In genomic region chr6:49325901-49326300, GRCh38 we compare ENCODE assay signal across 20 cellular contexts.
DNase-seq lines count a peak whose midpoint lies in the region; TF ChIP-seq lines count a peak whose summit lies in the region.
"Had no signal": no experiment of that assay in that cellular context is flagged by ENCODE, and none has a peak within 500 bp of the region (broad histone marks: within the 10 kb centered on the region; RNA-seq: fewer than 3 reads in every experiment).

No MANE protein-coding gene starts in this region.

- H3K79me2 ChIP-seq in Loucy (ENCODE audit: insufficient read depth, low read length) (no peaks in the 10 kb centered on the region), trophoblast cell (ENCODE audit: control insufficient read depth, insufficient read depth, low read length, poor library complexity) (no peaks in the 10 kb centered on the region)

- H2BK12ac ChIP-seq in mesenchymal stem cell (ENCODE audit: low read length in 2 of 2) (no peak overlapping the region), trophoblast cell (ENCODE audit: low read length) (no peak overlapping the region)

- no peaks in the 10 kb centered on the region for H3K27me3 Mint-ChIP-seq in Calu3 (ENCODE audit: unreplicated experiment)
- no peaks in the 10 kb centered on the region for H3K27me3 Mint-ChIP-seq in chondrocyte (ENCODE audit: low read depth)
- H3K27me3 Mint-ChIP-seq: activated CD4-positive, alpha-beta T cell treated with anti-CD3 and anti-CD28 coated beads for 36 hours; effector memory CD8-positive, alpha-beta T cell had no signal

- H3K4me1 ChIP-seq in Loucy (ENCODE audit: insufficient read depth, low read length, poor library complexity, severe bottlenecking) (peaks cover 31% of the 10 kb centered on the region), mesenchymal stem cell (ENCODE audit: control insufficient read depth, insufficient read depth, low read depth, low read length) (no peaks in the 10 kb centered on the region), trophoblast cell (ENCODE audit: control insufficient read depth in 1 of 2, insufficient read depth in 2 of 2, low read length in 2 of 2) (no peaks in the 10 kb centered on the region)

- H2BK120ac ChIP-seq in mesenchymal stem cell (ENCODE audit: low read depth, low read length) (no peak overlapping the region), trophoblast cell (ENCODE audit: insufficient read depth, low read length, poor library complexity) (no peak overlapping the region)

- no peaks in the 10 kb centered on the region for H3K9me2 ChIP-seq in Loucy (replicated peaks; ENCODE audit: low read depth, low read length)

- DNase-seq in Calu3 (no peak), chondrocyte (ENCODE audit: low spot score) (no peak), mesenchymal stem cell (no peak), epidermal melanocyte (ENCODE audit: insufficient read length, low spot score) (no peak), trophoblast cell (no peak), NCI-H345 treated with DMSO at 0.1 percent for 48 hours (lab: John Stamatoyannopoulos, UW; ENCODE audit: unreplicated experiment) (no peak), GOT3 (lab: John Stamatoyannopoulos, UW) (no peak)
- DNase-seq: activated CD4-positive, alpha-beta T cell treated with anti-CD3 and anti-CD28 coated beads for 36 hours; activated CD8-positive, alpha-beta memory T cell treated with anti-CD3 and anti-CD28 coated beads, Interleukin-2, amount 10 ng/mL, durations not matched to agents 7 days and 5 days; effector memory CD8-positive, alpha-beta T cell; KG1; mucosa of descending colon; NCI-H1048; NCI-H2081 treated with DMSO at 0.1 percent for 48 hours; NCI-H510A; retina had no signal

- H4K91ac ChIP-seq in mesenchymal stem cell (ENCODE audit: low read length) = no peak overlapping the region
- H4K91ac ChIP-seq in trophoblast cell (ENCODE audit: low read depth, low read length) = no peak overlapping the region

- H3K79me1 ChIP-seq in mesenchymal stem cell (replicated peaks; ENCODE audit: low read length, poor library complexity, severe bottlenecking) (no peaks in the 10 kb centered on the region), trophoblast cell (ENCODE audit: low read length) (no peaks in the 10 kb centered on the region)

- H2AFZ ChIP-seq in Loucy (ENCODE audit: low read length) = peak overlapping the region; percentile 63; the same call in 1 of the 2 replicates
- H2AFZ ChIP-seq in mesenchymal stem cell (ENCODE audit: low read depth, low read length) = no peak overlapping the region
- H2AFZ ChIP-seq in trophoblast cell (ENCODE audit: insufficient read depth, low read length, poor library complexity) = no peak overlapping the region

- no peaks in the 10 kb centered on the region for H3K36me3 Mint-ChIP-seq in Calu3 (ENCODE audit: insufficient read depth, unreplicated experiment)
- no peaks in the 10 kb centered on the region for H3K36me3 Mint-ChIP-seq in chondrocyte (ENCODE audit: low read depth)
- H3K36me3 Mint-ChIP-seq: activated CD8-positive, alpha-beta memory T cell treated with anti-CD3 and anti-CD28 coated beads, Interleukin-2, amount 10 ng/mL, durations not matched to agents 7 days and 5 days; stimulated activated effector memory CD8-positive, alpha-beta T cell treated with anti-CD3 and anti-CD28 coated beads, Interleukin-12 subunit alpha, Interleukin-12 subunit beta, amount 100 ng/mL, for 72 hours had no signal

- H3K14ac ChIP-seq in mesenchymal stem cell (ENCODE audit: low read length in 2 of 2) (no peak overlapping the region), trophoblast cell (ENCODE audit: low read length) (no peak overlapping the region)

- no peak overlapping the region for H4K12ac ChIP-seq in trophoblast cell (ENCODE audit: low read depth, low read length)

- H3K27me3 ChIP-seq in Loucy (ENCODE audit: insufficient read depth, low read length, poor library complexity, severe bottlenecking) (no peaks in the 10 kb centered on the region), mesenchymal stem cell (ENCODE audit: control insufficient read depth in 1 of 2, insufficient read depth in 1 of 2, low read length in 2 of 2) (no peaks in the 10 kb centered on the region), trophoblast cell (ENCODE audit: insufficient read depth, low read length) (no peaks in the 10 kb centered on the region)

- H3K4me1 Mint-ChIP-seq in Calu3 (ENCODE audit: low read depth, unreplicated experiment) (peaks cover 36% of the 10 kb centered on the region), chondrocyte (ENCODE audit: low read depth) (peaks cover 31% of the 10 kb centered on the region)
- H3K4me1 Mint-ChIP-seq: activated CD4-positive, alpha-beta T cell treated with anti-CD3 and anti-CD28 coated beads for 36 hours; activated CD8-positive, alpha-beta memory T cell treated with anti-CD3 and anti-CD28 coated beads, Interleukin-2, amount 10 ng/mL, durations not matched to agents 7 days and 5 days; stimulated activated effector memory CD8-positive, alpha-beta T cell treated with anti-CD3 and anti-CD28 coated beads, Interleukin-12 subunit alpha, Interleukin-12 subunit beta, amount 100 ng/mL, for 72 hours had no signal

- no peak overlapping the region for H2AK5ac ChIP-seq in mesenchymal stem cell (ENCODE audit: low read length, severe bottlenecking)
- H2AK5ac ChIP-seq in trophoblast cell (ENCODE audit: low read length) = no peak overlapping the region

- no peak overlapping the region for H4K8ac ChIP-seq in mesenchymal stem cell (ENCODE audit: low read length)
- H4K8ac ChIP-seq in trophoblast cell (ENCODE audit: low read depth, low read length) = no peak overlapping the region

- no peaks in the 10 kb centered on the region for H3F3A ChIP-seq in Loucy (ENCODE audit: low read depth)

- CTCF ChIA-PET in Calu3 (lab: Charles Lee) = no interaction called here

- H3K9me3 ChIP-seq in Loucy (ENCODE audit: insufficient read depth, low read depth, low read length) = no peaks in the 10 kb centered on the region
- no peaks in the 10 kb centered on the region for H3K9me3 ChIP-seq in mesenchymal stem cell (ENCODE audit: control insufficient read depth, low read length)
- no peaks in the 10 kb centered on the region for H3K9me3 ChIP-seq in trophoblast cell (ENCODE audit: insufficient read depth, low read depth, low read length)
- H3K9me3 ChIP-seq: mucosa of descending colon, thoracic aorta had no signal

- no TSS peak for BruUV-seq in Calu3 (replicated peaks; lab: Mats Ljungman, UMichigan)

- H3K4me3 ChIP-seq in Loucy (ENCODE audit: low read length, poor library complexity, severe bottlenecking) = no peak overlapping the region
- peak overlapping the region in 1 of 2 experiments; percentile 2 for H3K4me3 ChIP-seq in mesenchymal stem cell (ENCODE audit: insufficient read depth in 1 of 2, low read depth in 1 of 2, low read length in 2 of 2)
- no peak overlapping the region for H3K4me3 ChIP-seq in trophoblast cell (ENCODE audit: low read depth, low read length)
- H3K4me3 ChIP-seq: mucosa of descending colon, thoracic aorta had no signal

- H3K9me3 Mint-ChIP-seq in Calu3 (ENCODE audit: low read depth, unreplicated experiment) = peaks cover 2% of the 10 kb centered on the region
- H3K9me3 Mint-ChIP-seq in chondrocyte (ENCODE audit: low read depth) = peaks cover 8% of the 10 kb centered on the region

- H3K27ac ChIP-seq in mesenchymal stem cell (ENCODE audit: low read length, poor library complexity, severe bottlenecking) (peak overlapping the region; percentile 75), trophoblast cell (ENCODE audit: low read depth, low read length) (no peak overlapping the region)
- H3K27ac ChIP-seq: RWPE1 had no signal

- intact Hi-C loops in Calu3 (cut with micrococcal nuclease; ENCODE audit: unreplicated experiment) = no loop called here

- 73% methylated on average over 1 of the region's 1 CpG for WGBS in mesenchymal stem cell
- WGBS in trophoblast cell (ENCODE audit: extremely low coverage, insufficient coverage, insufficient read length) = no CpG with 5 or more reads among the region's 1 CpG

- TF ChIP-seq CTCF in Calu3 (IDR thresholded peaks at IDR 0.05; ENCODE audit: unreplicated experiment) (no peak), Loucy (conservative IDR thresholded peaks at IDR 0.05; ENCODE audit: low read length) (no peak), chondrocyte (IDR thresholded peaks at IDR 0.05) (no peak)

- H2BK15ac ChIP-seq in mesenchymal stem cell (ENCODE audit: low read depth, poor library complexity, severe bottlenecking) = no peak overlapping the region

- no peak overlapping the region for H3K18ac ChIP-seq in mesenchymal stem cell (ENCODE audit: low read depth in 1 of 2, low read length in 2 of 2)
- H3K18ac ChIP-seq in trophoblast cell (ENCODE audit: low read length) = no peak overlapping the region

- H3K4me2 ChIP-seq in Loucy (ENCODE audit: low read depth, low read length, poor library complexity, severe bottlenecking) = no peak overlapping the region
- no peak overlapping the region for H3K4me2 ChIP-seq in mesenchymal stem cell (ENCODE audit: low read length, poor library complexity, severe bottlenecking)
- no peak overlapping the region for H3K4me2 ChIP-seq in trophoblast cell (ENCODE audit: low read length)

- H2BK5ac ChIP-seq in mesenchymal stem cell (ENCODE audit: low read depth, low read length, poor library complexity, severe bottlenecking) = no peak overlapping the region
- no peak overlapping the region for H2BK5ac ChIP-seq in trophoblast cell (ENCODE audit: low read depth, low read length, poor library complexity)

- H3K4ac ChIP-seq in mesenchymal stem cell (ENCODE audit: low read depth in 1 of 2, low read length in 2 of 2) = no peak overlapping the region
- H3K4ac ChIP-seq in trophoblast cell (ENCODE audit: low read depth, low read length) = no peak overlapping the region

- H4K20me1 ChIP-seq in Loucy (ENCODE audit: insufficient read depth, low read length, poor library complexity, severe bottlenecking) = no peaks in the 10 kb centered on the region

- H3K23ac ChIP-seq in mesenchymal stem cell (ENCODE audit: low read length in 2 of 2) (no peak overlapping the region), trophoblast cell (ENCODE audit: low read length) (no peak overlapping the region)

- no peak overlapping the region for H3K4me3 Mint-ChIP-seq in Calu3 (ENCODE audit: low read depth, unreplicated experiment)
- no peak overlapping the region for H3K4me3 Mint-ChIP-seq in chondrocyte (ENCODE audit: unreplicated experiment)
- H3K4me3 Mint-ChIP-seq: activated CD4-positive, alpha-beta T cell treated with anti-CD3 and anti-CD28 coated beads for 36 hours; activated CD8-positive, alpha-beta memory T cell treated with anti-CD3 and anti-CD28 coated beads, Interleukin-2, amount 10 ng/mL, durations not matched to agents 7 days and 5 days; effector memory CD8-positive, alpha-beta T cell; stimulated activated effector memory CD8-positive, alpha-beta T cell treated with anti-CD3 and anti-CD28 coated beads, Interleukin-12 subunit alpha, Interleukin-12 subunit beta, amount 100 ng/mL, for 72 hours had no signal

- no peak overlapping the region for H3K9ac ChIP-seq in Loucy (ENCODE audit: low read depth, low read length, poor library complexity, severe bottlenecking)
- H3K9ac ChIP-seq in mesenchymal stem cell (ENCODE audit: low read length) = peak overlapping the region; percentile 39
- no peak overlapping the region for H3K9ac ChIP-seq in trophoblast cell (ENCODE audit: low read length)

- H3K27ac Mint-ChIP-seq in Calu3 (ENCODE audit: unreplicated experiment) (peak overlapping the region; percentile 90), chondrocyte (ENCODE audit: unreplicated experiment) (peak overlapping the region; percentile 68)
- H3K27ac Mint-ChIP-seq: activated CD4-positive, alpha-beta T cell treated with anti-CD3 and anti-CD28 coated beads for 36 hours; activated CD8-positive, alpha-beta memory T cell treated with anti-CD3 and anti-CD28 coated beads, Interleukin-2, amount 10 ng/mL, durations not matched to agents 7 days and 5 days; effector memory CD8-positive, alpha-beta T cell; stimulated activated effector memory CD8-positive, alpha-beta T cell treated with anti-CD3 and anti-CD28 coated beads, Interleukin-12 subunit alpha, Interleukin-12 subunit beta, amount 100 ng/mL, for 72 hours had no signal

- H3K36me3 ChIP-seq in Loucy (ENCODE audit: insufficient read depth, low read length) = no peaks in the 10 kb centered on the region
- no peaks in the 10 kb centered on the region for H3K36me3 ChIP-seq in mesenchymal stem cell (ENCODE audit: control insufficient read depth in 1 of 2, insufficient read depth in 2 of 2, low read depth in 1 of 2, low read length in 2 of 2)
- H3K36me3 ChIP-seq in trophoblast cell (ENCODE audit: control insufficient read depth in 1 of 2, insufficient read depth in 2 of 2, low read length in 2 of 2) = no peaks in the 10 kb centered on the region
- H3K36me3 ChIP-seq: thoracic aorta had no signal
